In genomic region chr11:68120212-68121066, GRCh38 we compare ENCODE assay signal across 8 cellular contexts. TPM values are rescaled to one million over a fixed set of nuclear protein-coding genes. Genes with fewer than 3 reads are reported as not detected.
DNase-seq lines count a peak whose midpoint lies in the region; ATAC-seq and TF ChIP-seq lines count a peak whose summit lies in the region.

No MANE protein-coding gene starts in this region.

- CTCF ChIA-PET in activated CD4-positive, alpha-beta T cell treated with anti-CD3 and anti-CD28 coated beads for 36 hours (lab: Charles Lee), result interaction anchor here (0.6 kb wide), 1 partner anchor 11 kb away, joined by 4 read pairs; no protein-coding TSS in a partner anchor
- CTCF ChIA-PET in Panc1 (lab: Charles Lee), result interaction anchor here (0.6 to 1.0 kb wide), 3 partner anchors 48 to 85 kb away, joined by 3 read pairs; no protein-coding TSS in a partner anchor

- H3K36me3 ChIP-seq in Panc1 (ENCODE audit: control insufficient read depth, insufficient read depth, low read length), result peaks cover 5% of the 10 kb centered on the region; the same call in 1 of the 2 replicates
- no peaks in the 10 kb centered on the region for H3K36me3 ChIP-seq in cardiac muscle cell
- no peaks in the 10 kb centered on the region for H3K36me3 ChIP-seq in ovary

- peaks cover 7% of the 10 kb centered on the region for H3K4me1 Mint-ChIP-seq in activated CD4-positive, alpha-beta T cell treated with anti-CD3 and anti-CD28 coated beads for 36 hours
- H3K4me1 Mint-ChIP-seq in activated naive CD8-positive, alpha-beta T cell (ENCODE audit: low read depth), result peaks cover 19% of the 10 kb centered on the region

- H3K4me3 ChIP-seq in Panc1 (ENCODE audit: low read depth in 2 of 2, low read length in 2 of 2) (peak overlapping the region; percentile 86 to 98), cardiac muscle cell (peak overlapping the region; percentile 63), ovary (peak overlapping the region; percentile 66)

- H3K9me3 ChIP-seq in Panc1 (ENCODE audit: control insufficient read depth, insufficient read depth, low read depth, low read length) (no peaks in the 10 kb centered on the region), cardiac muscle cell (ENCODE audit: low read depth) (no peaks in the 10 kb centered on the region), ovary (no peaks in the 10 kb centered on the region)

- no peak for TF ChIP-seq POLR2A in ovary (IDR thresholded peaks at IDR 0.05)

- H3K27ac ChIP-seq in Panc1 (ENCODE audit: low read length) (peak overlapping the region; percentile 93), cardiac muscle cell (peak overlapping the region; percentile 99), ovary (peak overlapping the region; percentile 75 to 100)

- no peak for TF ChIP-seq CTCF in Panc1 (IDR thresholded peaks at IDR 0.05)
- TF ChIP-seq CTCF in cardiac muscle cell (IDR thresholded peaks at IDR 0.05; ENCODE audit: low read depth, low read length), result no peak
- no peak for TF ChIP-seq CTCF in ovary (IDR thresholded peaks at IDR 0.05)

- no peaks in the 10 kb centered on the region for H3K27me3 Mint-ChIP-seq in activated CD4-positive, alpha-beta T cell treated with anti-CD3 and anti-CD28 coated beads for 36 hours
- H3K27me3 Mint-ChIP-seq in activated naive CD8-positive, alpha-beta T cell, result no peaks in the 10 kb centered on the region

- BruUV-seq in Panc1 (replicated peaks; lab: Mats Ljungman, UMichigan), result TSS peak; percentile 50

- peaks cover 65% of the 10 kb centered on the region for H3K4me1 ChIP-seq in Panc1 (ENCODE audit: control insufficient read depth, insufficient read depth, low read length)
- H3K4me1 ChIP-seq in cardiac muscle cell (ENCODE audit: low read depth), result peaks cover 44% of the 10 kb centered on the region
- H3K4me1 ChIP-seq in ovary (ENCODE audit: insufficient read depth), result peaks cover 11% of the 10 kb centered on the region

- intact Hi-C loops in activated CD4-positive, alpha-beta T cell treated with anti-CD3 and anti-CD28 coated beads for 36 hours (cut with DNase I, micrococcal nuclease), result loop anchor here (1.0 to 10.0 kb wide), 11 partner anchors 22 to 722 kb away; partner anchors contain the start of genes CDK2AP2 (in 1 of the 2), CPT1A (in 1 of the 2), NDUFS8 (in 1 of the 2) and PPP1CA (in 1 of the 2)
- intact Hi-C loops in Panc1 (cut with micrococcal nuclease; ENCODE audit: unreplicated experiment) (no loop called here), ovary (cut with DNase I) (loop anchor here in 1 of 4 donors (5.0 kb wide), 1 partner anchor 83 kb away; the partner anchor contains the start of gene TCIRG1)

- POLR2A ChIA-PET in activated CD4-positive, alpha-beta T cell treated with anti-CD3 and anti-CD28 coated beads for 36 hours (lab: Charles Lee), result no interaction called here
- POLR2A ChIA-PET in Panc1 (lab: Charles Lee), result interaction anchor here (0.6 to 0.7 kb wide), 2 partner anchors 27 to 470 kb away, joined by 6 to 7 read pairs; partner anchors contain the start of gene ACY3

- H3K4me3 Mint-ChIP-seq in activated CD4-positive, alpha-beta T cell treated with anti-CD3 and anti-CD28 coated beads for 36 hours, result peak overlapping the region; percentile 71
- peak overlapping the region; percentile 90 for H3K4me3 Mint-ChIP-seq in activated naive CD8-positive, alpha-beta T cell

- H3K27me3 ChIP-seq in Panc1 (ENCODE audit: control insufficient read depth, insufficient read depth, low read length), result no peaks in the 10 kb centered on the region
- H3K27me3 ChIP-seq in cardiac muscle cell, result no peaks in the 10 kb centered on the region
- no peaks in the 10 kb centered on the region for H3K27me3 ChIP-seq in ovary

- peak; percentile 12 for ATAC-seq in activated CD4-positive, alpha-beta T cell treated with anti-CD3 and anti-CD28 coated beads for 36 hours
- ATAC-seq in HG03025 (IDR thresholded peaks at IDR 0.05; ENCODE audit: low FRiP score, unreplicated experiment) (peak; percentile 19), Panc1 (peak; percentile 12), GM18858 (IDR thresholded peaks at IDR 0.05; ENCODE audit: unreplicated experiment) (no peak)

- peak; percentile 66 for DNase-seq in activated CD4-positive, alpha-beta T cell treated with anti-CD3 and anti-CD28 coated beads for 36 hours
- DNase-seq in activated CD4-positive, alpha-beta T cell treated with anti-CD3 and anti-CD28 coated beads for 1 hour, result no peak
- DNase-seq in Panc1 (ENCODE audit: low read depth, low spot score) (no peak), cardiac muscle cell (ENCODE audit: low read depth in 1 of 2, low spot score in 1 of 2) (peak; percentile 46 to 80), ovary (peak; percentile 48 to 70 (median 65))

- H3K27ac Mint-ChIP-seq in activated CD4-positive, alpha-beta T cell treated with anti-CD3 and anti-CD28 coated beads for 36 hours, result peak overlapping the region; percentile 68
- H3K27ac Mint-ChIP-seq in activated naive CD8-positive, alpha-beta T cell, result peak overlapping the region; percentile 85

- no peaks in the 10 kb centered on the region for H3K9me3 Mint-ChIP-seq in activated CD4-positive, alpha-beta T cell treated with anti-CD3 and anti-CD28 coated beads for 36 hours (ENCODE audit: low read depth)
- no peaks in the 10 kb centered on the region for H3K9me3 Mint-ChIP-seq in activated naive CD8-positive, alpha-beta T cell (ENCODE audit: low read depth)

- WGBS in ovary, 3 donors, result 1 to 4% (median 4%) methylated on average over 25 to 75 of the region's 75 CpGs

- in situ Hi-C loops in Panc1 (cut with HindIII; ENCODE audit: low pct_unique_long_range_greater_than_20kb, low sequenced_read_pairs), result no loop called here

- TF ChIP-seq EP300 in ovary (IDR thresholded peaks at IDR 0.05), result no peak

- no peaks in the 10 kb centered on the region for H3K36me3 Mint-ChIP-seq in activated CD4-positive, alpha-beta T cell treated with anti-CD3 and anti-CD28 coated beads for 36 hours (ENCODE audit: low read depth)
- no peaks in the 10 kb centered on the region for H3K36me3 Mint-ChIP-seq in activated naive CD8-positive, alpha-beta T cell

RNA-seq across cellular contexts. Expression of gene CHKA, which starts 0.7 kb away (rescaled TPM):
- 1 to 10 TPM; 5.5 to 7.5 TPM for total RNA-seq in activated CD4-positive, alpha-beta T cell treated with anti-CD3 and anti-CD28 coated beads for 36 hours
- 136 TPM for total RNA-seq in Panc1 (2021; ENCODE audit: unreplicated experiment)
- polyA plus RNA-seq in Panc1 (2012; ENCODE audit: insufficient read length), result 60.6 TPM
- total RNA-seq in cardiac muscle cell, result 49.2 and 143 TPM in 2 replicates
- 37.6 and 41.3 TPM in 2 replicates for polyA plus RNA-seq in cardiac muscle cell
- total RNA-seq in ovary, result 10 to 100 TPM; 20.7 to 45.3 (median 31.4) TPM
- polyA plus RNA-seq in ovary, result 10 to 100 TPM; 15.6 to 26.3 TPM

Comparison
In these comparisons a context has a peak if more than half of its experiments do, and no peak if none do; other contexts are left out.
1. DNase-seq: peak in activated CD4-positive, alpha-beta T cell treated with anti-CD3 and anti-CD28 coated beads for 36 hours (single experiment), cardiac muscle cell (2 of 2) and ovary (5 of 5); none in activated CD4-positive, alpha-beta T cell treated with anti-CD3 and anti-CD28 coated beads for 1 hour (single experiment) and Panc1 (single experiment).
2. Peak in every context shown above with its lines, with median percentiles within 50 percentile points of each other: H3K27ac ChIP-seq and H3K4me3 ChIP-seq.